ENCODE assay signal across 30 cellular contexts in the genomic region with DNA sequence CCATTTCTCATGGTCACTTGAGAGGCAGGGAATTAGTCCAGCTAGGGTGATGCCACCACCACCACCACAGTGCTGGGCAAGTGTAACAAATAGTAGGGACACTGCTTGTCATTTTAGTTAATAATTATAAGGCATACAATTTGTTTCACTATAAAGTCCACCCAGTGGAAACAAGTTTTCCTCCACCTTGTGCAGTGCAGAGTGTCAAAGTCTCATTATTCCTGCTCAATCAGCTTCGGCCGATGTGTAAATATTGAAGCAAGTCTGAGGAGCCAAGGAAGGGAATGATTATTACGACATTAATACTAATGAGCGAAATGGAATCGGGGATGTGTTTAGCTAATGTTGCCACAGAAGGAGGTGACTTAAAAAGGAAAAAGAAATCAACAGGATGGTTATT.
"Had no signal": no experiment of that assay in that cellular context is flagged by ENCODE, and none has a peak within 500 bp of the region (broad histone marks: within the 10 kb centered on the region; RNA-seq: fewer than 3 reads in every experiment).

No MANE protein-coding gene starts in this region.

- H3K36me3 ChIP-seq: left lung, lower lobe of right lung, neural progenitor cell, neutrophil, prostate gland, spleen, tibial nerve, upper lobe of left lung, vagina had no signal

- H3K36me3 Mint-ChIP-seq: immature natural killer cell; naive B cell; natural killer cell; neural progenitor cell; stimulated activated memory B cell treated with anti-CD40 and anti-IgM and Interleukin-4, amounts not matched to agents 10 μg/mL and 1 μg/mL and 100 μg/mL, for 72 hours had no signal

- ATAC-seq: left lung; lower lobe of right lung; natural killer cell; right cardiac atrium; sciatic nerve; stimulated activated memory B cell treated with anti-CD40 and anti-IgM and Interleukin-4, amounts not matched to agents 10 μg/mL and 1 μg/mL and 100 μg/mL, for 72 hours; stimulated activated naive CD8-positive, alpha-beta T cell treated with anti-CD3 and anti-CD28 coated beads, Interleukin-15, amount 100 ng/mL, for 72 hours had no signal

- H3K4me1 ChIP-seq: left lung, lower lobe of right lung, prostate gland, spleen, tibial nerve, upper lobe of left lung, vagina had no signal

- H3K9me3 Mint-ChIP-seq: nephron progenitor cell; neural progenitor cell; stimulated activated memory B cell treated with anti-CD40 and anti-IgM and Interleukin-4, amounts not matched to agents 10 μg/mL and 1 μg/mL and 100 μg/mL, for 72 hours; stimulated activated naive CD8-positive, alpha-beta T cell treated with anti-CD3 and anti-CD28 coated beads, Interleukin-15, amount 100 ng/mL, for 72 hours had no signal

- H3K27me3 ChIP-seq: neural progenitor cell, neutrophil, upper lobe of left lung, vagina had no signal

- H3K27me3 Mint-ChIP-seq: stimulated activated memory B cell treated with anti-CD40 and anti-IgM and Interleukin-4, amounts not matched to agents 10 μg/mL and 1 μg/mL and 100 μg/mL, for 72 hours had no signal

- H3K27ac Mint-ChIP-seq: immature natural killer cell; naive B cell; natural killer cell; nephron progenitor cell; neural progenitor cell; stimulated activated memory B cell treated with anti-CD40 and anti-IgM and Interleukin-4, amounts not matched to agents 10 μg/mL and 1 μg/mL and 100 μg/mL, for 72 hours; stimulated activated naive CD8-positive, alpha-beta T cell treated with anti-CD3 and anti-CD28 coated beads, Interleukin-15, amount 100 ng/mL, for 72 hours had no signal

- H3K4me1 Mint-ChIP-seq: immature natural killer cell; naive B cell; natural killer cell; stimulated activated memory B cell treated with anti-CD40 and anti-IgM and Interleukin-4, amounts not matched to agents 10 μg/mL and 1 μg/mL and 100 μg/mL, for 72 hours; stimulated activated naive CD8-positive, alpha-beta T cell treated with anti-CD3 and anti-CD28 coated beads, Interleukin-15, amount 100 ng/mL, for 72 hours had no signal

- DNase-seq: hypothalamus; immature natural killer cell; islet precursor cell; left lung; lower lobe of right lung; mammary epithelial cell; mesenchymal stem cell; naive B cell; natural killer cell; nephron progenitor cell; occipital lobe; retina; right cardiac atrium; spleen; stimulated activated CD4-positive, alpha-beta T cell treated with anti-CD3 and anti-CD28 coated beads, Interleukin-1b, Interleukin-23, amount 100 ng/mL, for 48 hours; stimulated activated CD4-positive, alpha-beta T cell treated with anti-CD3 and anti-CD28 coated beads, Interleukin-2, amount 100 ng/mL, for 48 hours; stimulated activated CD4-positive, alpha-beta T cell treated with anti-CD3 and anti-CD28 coated beads, Interleukin-4, amount 100 ng/mL, for 4 hours; stimulated activated CD8-positive, alpha-beta memory T cell treated with anti-CD3 and anti-CD28 coated beads, Interleukin-4, amount 100 ng/mL, for 48 hours; stimulated activated naive CD4-positive, alpha-beta T cell treated with Interleukin-2 at 50 U/mL for 16 hours; stimulated activated naive CD8-positive, alpha-beta T cell treated with anti-CD3 and anti-CD28 coated beads, Interleukin-15, amount 100 ng/mL, for 72 hours; substantia nigra; upper lobe of left lung had no signal

- H3K9me3 ChIP-seq: left lung, lower lobe of right lung, neutrophil, prostate gland, spleen, tibial nerve, upper lobe of left lung, vagina had no signal

- H3K4me3 ChIP-seq: left lung, lower lobe of right lung, neural progenitor cell, prostate gland, skin epidermis, spleen, tibial nerve, upper lobe of left lung, vagina had no signal

- H3K27ac ChIP-seq: left lung, lower lobe of right lung, neural progenitor cell, neutrophil, prostate gland, skin epidermis, spleen, tibial nerve, upper lobe of left lung, vagina had no signal

- H3K4me3 Mint-ChIP-seq: immature natural killer cell; naive B cell; natural killer cell; nephron progenitor cell; neural progenitor cell; stimulated activated memory B cell treated with anti-CD40 and anti-IgM and Interleukin-4, amounts not matched to agents 10 μg/mL and 1 μg/mL and 100 μg/mL, for 72 hours; stimulated activated naive CD8-positive, alpha-beta T cell treated with anti-CD3 and anti-CD28 coated beads, Interleukin-15, amount 100 ng/mL, for 72 hours had no signal
